In genomic region chr2:46161921-46162320, GRCh38 we compare ENCODE assay signal across 20 cellular contexts.
DNase-seq lines count a peak whose midpoint lies in the region; TF ChIP-seq lines count a peak whose summit lies in the region.
"Had no signal": no experiment of that assay in that cellular context is flagged by ENCODE, and none has a peak within 500 bp of the region (broad histone marks: within the 10 kb centered on the region; RNA-seq: fewer than 3 reads in every experiment).

No MANE protein-coding gene starts in this region.

- peaks cover 72% of the 10 kb centered on the region for H3K27me3 Mint-ChIP-seq in endodermal cell (ENCODE audit: insufficient read depth)
- H3K27me3 Mint-ChIP-seq: activated CD4-positive, alpha-beta memory T cell treated with anti-CD3 and anti-CD28 coated beads for 36 hours; activated naive CD8-positive, alpha-beta T cell; stimulated activated memory B cell treated with anti-CD40 and anti-IgM and Interleukin-4, amounts not matched to agents 10 μg/mL and 1 μg/mL and 100 μg/mL, for 72 hours had no signal

- no peak overlapping the region for H3K4me2 ChIP-seq in trophoblast cell (ENCODE audit: low read length)

- H3K27ac ChIP-seq in endodermal cell (ENCODE audit: low read depth, low read length): no peak overlapping the region
- no peak overlapping the region for H3K27ac ChIP-seq in trophoblast cell (ENCODE audit: low read depth, low read length)
- H3K27ac ChIP-seq in uterus: peak overlapping the region; percentile 56 to 75
- H3K27ac ChIP-seq: foreskin keratinocyte had no signal

- H3K9me3 Mint-ChIP-seq in endodermal cell: no peaks in the 10 kb centered on the region
- H3K9me3 Mint-ChIP-seq: activated CD4-positive, alpha-beta memory T cell treated with anti-CD3 and anti-CD28 coated beads for 36 hours; stimulated activated memory B cell treated with anti-CD40 and anti-IgM and Interleukin-4, amounts not matched to agents 10 μg/mL and 1 μg/mL and 100 μg/mL, for 72 hours had no signal

- H3K4me3 ChIP-seq in endodermal cell (ENCODE audit: low read length): no peak overlapping the region
- no peak overlapping the region for H3K4me3 ChIP-seq in trophoblast cell (ENCODE audit: low read depth, low read length)
- H3K4me3 ChIP-seq in uterus: no peak overlapping the region
- H3K4me3 ChIP-seq: right atrium auricular region had no signal

- peak overlapping the region; percentile 9 for H2BK120ac ChIP-seq in trophoblast cell (ENCODE audit: insufficient read depth, low read length, poor library complexity)

- no peak overlapping the region for H4K8ac ChIP-seq in trophoblast cell (ENCODE audit: low read depth, low read length)

- H3K36me3 ChIP-seq in endodermal cell (ENCODE audit: control insufficient read depth, insufficient read depth, low read length) (no peaks in the 10 kb centered on the region), trophoblast cell (ENCODE audit: control insufficient read depth in 1 of 2, insufficient read depth in 2 of 2, low read length in 2 of 2) (peaks cover 6% of the 10 kb centered on the region in 2 experiments), uterus (no peaks in the 10 kb centered on the region)
- H3K36me3 ChIP-seq: right atrium auricular region had no signal

- H3K27me3 ChIP-seq in endodermal cell (ENCODE audit: control insufficient read depth, insufficient read depth, low read length, poor library complexity, severe bottlenecking): peaks cover 35% of the 10 kb centered on the region
- H3K27me3 ChIP-seq in trophoblast cell (ENCODE audit: insufficient read depth, low read length): no peaks in the 10 kb centered on the region
- no peaks in the 10 kb centered on the region for H3K27me3 ChIP-seq in uterus
- H3K27me3 ChIP-seq: foreskin keratinocyte, right atrium auricular region had no signal

- H3K14ac ChIP-seq in trophoblast cell (ENCODE audit: low read length): peak overlapping the region; percentile 29

- H3K9me3 ChIP-seq in endodermal cell (ENCODE audit: control insufficient read depth, low read length) (no peaks in the 10 kb centered on the region), trophoblast cell (ENCODE audit: insufficient read depth, low read depth, low read length) (peaks cover 2% of the 10 kb centered on the region), uterus (no peaks in the 10 kb centered on the region)
- H3K9me3 ChIP-seq: right atrium auricular region had no signal

- TF ChIP-seq POLR2A in uterus (IDR thresholded peaks at IDR 0.05): no peak

- peak overlapping the region; percentile 28 for H2BK5ac ChIP-seq in trophoblast cell (ENCODE audit: low read depth, low read length, poor library complexity)

- H3K4me1 ChIP-seq in endodermal cell (ENCODE audit: control insufficient read depth, insufficient read depth, low read length): peaks cover 2% of the 10 kb centered on the region
- peaks cover 33 to 34% of the 10 kb centered on the region in 2 experiments for H3K4me1 ChIP-seq in trophoblast cell (ENCODE audit: control insufficient read depth in 1 of 2, insufficient read depth in 2 of 2, low read length in 2 of 2)
- H3K4me1 ChIP-seq in uterus: peaks cover 13 to 22% of the 10 kb centered on the region in 2 donors

- H3K36me3 Mint-ChIP-seq in endodermal cell (ENCODE audit: low read depth): no peaks in the 10 kb centered on the region

- H2AK5ac ChIP-seq in trophoblast cell (ENCODE audit: low read length): peak overlapping the region; percentile 67

- 90 to 100% methylated on average over 3 of the region's 3 CpGs for WGBS in endodermal cell (ENCODE audit: insufficient coverage in 1 of 2, insufficient read length in 1 of 2), 2 experiments
- no CpG with 5 or more reads among the region's 3 CpGs for WGBS in trophoblast cell (ENCODE audit: extremely low coverage, insufficient coverage, insufficient read length)

- H4K12ac ChIP-seq in trophoblast cell (ENCODE audit: low read depth, low read length): no peak overlapping the region

- peak overlapping the region; percentile 2 for H3K18ac ChIP-seq in trophoblast cell (ENCODE audit: low read length)

- TF ChIP-seq CTCF in endodermal cell (conservative IDR thresholded peaks at IDR 0.05) (no peak), uterus (IDR thresholded peaks at IDR 0.05) (no peak)

- H3K4ac ChIP-seq in trophoblast cell (ENCODE audit: low read depth, low read length): no peak overlapping the region

- no peak overlapping the region for H2AFZ ChIP-seq in trophoblast cell (ENCODE audit: insufficient read depth, low read length, poor library complexity)

- peaks cover 38% of the 10 kb centered on the region for H3K79me1 ChIP-seq in trophoblast cell (ENCODE audit: low read length)

- peaks cover 7% of the 10 kb centered on the region for H3K4me1 Mint-ChIP-seq in endodermal cell

- peak; percentile 9 for DNase-seq in activated effector memory CD4-positive, alpha-beta T cell treated with anti-CD3 and anti-CD28 coated beads, Interleukin-2, amount 50 U/mL, for 16 hours
- DNase-seq in activated effector memory CD4-positive, alpha-beta T cell treated with Interleukin-2 at 50 U/mL for 16 hours: no peak
- peak; percentile 40 for DNase-seq in endodermal cell
- no peak for DNase-seq in trophoblast cell
- DNase-seq in uterus: no peak
- no peak for DNase-seq in activated CD4-positive, alpha-beta T cell treated with anti-CD3 and anti-CD28 coated beads, Interleukin-2, amount 50 U/mL, for 1 hour
- no peak for DNase-seq in epidermal melanocyte (ENCODE audit: insufficient read length, low spot score)
- DNase-seq in NCI-H1048 (lab: John Stamatoyannopoulos, UW): no peak
- DNase-seq: activated CD4-positive, alpha-beta memory T cell treated with anti-CD3 and anti-CD28 coated beads for 36 hours; activated T-cell treated with anti-CD3 and anti-CD28 coated beads, Interleukin-2, amount 50 U/mL, for 1 hour; foreskin keratinocyte; KG1; kidney glomerular epithelial cell; NCI-H2081 treated with DMSO at 0.1 percent for 48 hours; NCI-H510A; occipital lobe; SHP77 had no signal

- H3K79me2 ChIP-seq in trophoblast cell (ENCODE audit: control insufficient read depth, insufficient read depth, low read length, poor library complexity): peaks cover 16% of the 10 kb centered on the region

- no peak overlapping the region for H3K23ac ChIP-seq in trophoblast cell (ENCODE audit: low read length)

- no peak overlapping the region for H3K9ac ChIP-seq in endodermal cell (ENCODE audit: extremely low read depth, low read length, poor library complexity, severe bottlenecking)
- H3K9ac ChIP-seq in trophoblast cell (ENCODE audit: low read length): no peak overlapping the region

- H4K91ac ChIP-seq in trophoblast cell (ENCODE audit: low read depth, low read length): peak overlapping the region; percentile 57

- intact Hi-C loops in uterus (cut with DNase I; ENCODE audit: low total_unique reads): no loop called here

- H3K4me3 Mint-ChIP-seq in endodermal cell: no peak overlapping the region
- H3K4me3 Mint-ChIP-seq: activated CD4-positive, alpha-beta memory T cell treated with anti-CD3 and anti-CD28 coated beads for 36 hours; activated naive CD8-positive, alpha-beta T cell; stimulated activated memory B cell treated with anti-CD40 and anti-IgM and Interleukin-4, amounts not matched to agents 10 μg/mL and 1 μg/mL and 100 μg/mL, for 72 hours had no signal

- no peak overlapping the region for H3K27ac Mint-ChIP-seq in endodermal cell
- H3K27ac Mint-ChIP-seq: activated CD4-positive, alpha-beta memory T cell treated with anti-CD3 and anti-CD28 coated beads for 36 hours; activated naive CD8-positive, alpha-beta T cell had no signal

- H2BK12ac ChIP-seq in trophoblast cell (ENCODE audit: low read length): peak overlapping the region; percentile 43

Comparison
In these comparisons a context has a peak if more than half of its experiments do, and no peak if none do; other contexts are left out.
1. DNase-seq: peak in activated effector memory CD4-positive, alpha-beta T cell treated with anti-CD3 and anti-CD28 coated beads, Interleukin-2, amount 50 U/mL, for 16 hours (single experiment) and endodermal cell (single experiment); none in activated effector memory CD4-positive, alpha-beta T cell treated with Interleukin-2 at 50 U/mL for 16 hours (single experiment), trophoblast cell (0 of 2), uterus (0 of 2), activated CD4-positive, alpha-beta T cell treated with anti-CD3 and anti-CD28 coated beads, Interleukin-2, amount 50 U/mL, for 1 hour (single experiment), epidermal melanocyte (single experiment) and NCI-H1048 (single experiment).
2. H3K27ac ChIP-seq: peak in uterus (2 of 2); none in endodermal cell (single experiment) and trophoblast cell (single experiment).